ENCODE assay signal across 25 cellular contexts in the genomic region with DNA sequence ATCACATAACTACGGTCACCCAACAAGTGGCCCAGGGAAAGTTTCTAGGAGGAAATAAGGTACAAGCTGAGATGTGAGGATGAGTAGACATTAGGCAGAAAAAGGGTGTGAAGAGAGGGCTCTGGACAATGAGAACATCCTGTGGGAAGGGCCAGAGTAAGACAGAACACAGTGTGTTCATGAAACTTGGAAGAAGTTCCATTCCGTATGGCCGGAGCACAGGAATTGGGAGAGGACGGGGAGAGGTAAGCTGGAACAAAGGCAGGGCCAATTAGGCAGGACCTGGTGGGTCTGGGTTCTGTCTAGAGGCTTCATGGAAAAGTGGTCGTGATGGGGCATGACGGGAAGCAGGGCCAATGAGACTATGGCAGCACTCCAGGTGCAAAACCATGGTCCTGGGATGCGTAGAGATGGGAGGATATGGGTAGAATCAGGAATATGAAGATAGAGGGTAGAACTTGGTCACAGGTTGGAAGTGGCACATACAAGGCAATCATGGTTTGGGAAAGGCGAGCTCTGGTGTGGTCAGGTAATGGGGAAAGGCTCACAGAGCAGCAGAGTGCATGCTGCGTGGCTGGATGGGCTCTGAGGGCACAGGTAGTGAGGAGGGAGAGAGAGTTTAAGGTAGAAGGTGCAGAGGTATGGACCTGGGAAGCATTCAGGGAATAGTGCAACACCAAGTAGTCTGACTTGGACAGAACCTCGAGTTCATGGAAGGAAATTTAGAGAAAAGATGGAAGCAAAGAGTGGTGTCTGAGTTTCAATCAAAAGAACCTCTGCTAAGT.
"Had no signal": no experiment of that assay in that cellular context is flagged by ENCODE, and none has a peak within 500 bp of the region (broad histone marks: within the 10 kb centered on the region; RNA-seq: fewer than 3 reads in every experiment).

No MANE protein-coding gene starts in this region.

- H3K36me3 Mint-ChIP-seq: naive thymus-derived CD8-positive, alpha-beta T cell had no signal

- H3K4me1 ChIP-seq: esophagus squamous epithelium, left lung, prostate gland, suprapubic skin, vagina had no signal

- H3K9me3 ChIP-seq: esophagus squamous epithelium, heart right ventricle, left lung, neutrophil, prostate gland, right atrium auricular region, suprapubic skin, vagina had no signal

- H3K27ac Mint-ChIP-seq: nephron progenitor cell had no signal

- H3K9me3 Mint-ChIP-seq: naive thymus-derived CD8-positive, alpha-beta T cell; nephron progenitor cell; stimulated activated naive CD8-positive, alpha-beta T cell treated with anti-CD3 and anti-CD28 coated beads, Interleukin-15, amount 100 ng/mL, for 72 hours had no signal

- H3K27me3 ChIP-seq: right atrium auricular region, vagina had no signal

- ATAC-seq: heart right ventricle; left cardiac atrium; left lung; naive thymus-derived CD8-positive, alpha-beta T cell; sciatic nerve; stimulated activated naive CD8-positive, alpha-beta T cell treated with anti-CD3 and anti-CD28 coated beads, Interleukin-15, amount 100 ng/mL, for 72 hours had no signal

- H3K4me1 Mint-ChIP-seq: stimulated activated naive CD8-positive, alpha-beta T cell treated with anti-CD3 and anti-CD28 coated beads, Interleukin-15, amount 100 ng/mL, for 72 hours had no signal

- H3K4me3 Mint-ChIP-seq: naive thymus-derived CD8-positive, alpha-beta T cell; nephron progenitor cell; stimulated activated naive CD8-positive, alpha-beta T cell treated with anti-CD3 and anti-CD28 coated beads, Interleukin-15, amount 100 ng/mL, for 72 hours had no signal

- H3K27ac ChIP-seq: dorsolateral prefrontal cortex, esophagus squamous epithelium, heart right ventricle, left lung, neutrophil, prostate gland, right atrium auricular region, suprapubic skin, vagina had no signal

- DNase-seq: dorsolateral prefrontal cortex; effector CD8-positive, alpha-beta T cell; esophagus squamous epithelium; foreskin melanocyte; glutamatergic neuron; heart right ventricle; hippocampal formation; left cardiac atrium; left lung; naive thymus-derived CD8-positive, alpha-beta T cell; nephron progenitor cell; stimulated activated CD4-positive, alpha-beta T cell treated with anti-CD3 and anti-CD28 coated beads, Interleukin-12 subunit alpha, Interleukin-12 subunit beta, amount 100 ng/mL, for 4 hours; stimulated activated CD4-positive, alpha-beta T cell treated with anti-CD3 and anti-CD28 coated beads, Interleukin-1b, Interleukin-23, amount 100 ng/mL, for 48 hours; stimulated activated CD4-positive, alpha-beta T cell treated with anti-CD3 and anti-CD28 coated beads, Interleukin-4, amount 100 ng/mL, for 1 hour; stimulated activated CD8-positive, alpha-beta memory T cell treated with anti-CD3 and anti-CD28 coated beads, Interleukin-4, amount 100 ng/mL, for 48 hours; stimulated activated naive CD4-positive, alpha-beta T cell; stimulated activated naive CD8-positive, alpha-beta T cell treated with anti-CD3 and anti-CD28 coated beads, Interleukin-15, amount 100 ng/mL, for 72 hours; trophoblast cell had no signal

- H3K36me3 ChIP-seq: esophagus squamous epithelium, heart right ventricle, left lung, neutrophil, prostate gland, right atrium auricular region, suprapubic skin, vagina had no signal

- H3K4me2 ChIP-seq: smooth muscle cell had no signal

- H3K4me3 ChIP-seq: dorsolateral prefrontal cortex, esophagus squamous epithelium, heart right ventricle, left lung, prostate gland, right atrium auricular region, smooth muscle cell, suprapubic skin, vagina had no signal
